ENCODE assay signal across 21 cellular contexts in genomic region chr1:233412812-233413211, GRCh38.
DNase-seq lines count a peak whose midpoint lies in the region; ATAC-seq, FAIRE-seq and TF ChIP-seq lines count a peak whose summit lies in the region.
"Had no signal": no experiment of that assay in that cellular context is flagged by ENCODE, and none has a peak within 500 bp of the region (broad histone marks: within the 10 kb centered on the region; RNA-seq: fewer than 3 reads in every experiment).

No MANE protein-coding gene starts in this region.

- no peaks in the 10 kb centered on the region for H3K4me1 ChIP-seq in astrocyte (ENCODE audit: insufficient read depth, low read length)
- no peaks in the 10 kb centered on the region for H3K4me1 ChIP-seq in foreskin keratinocyte
- H3K4me1 ChIP-seq in left ventricle myocardium inferior: no peaks in the 10 kb centered on the region

- H3K27me3 ChIP-seq in astrocyte (ENCODE audit: insufficient read depth, low read length): no peaks in the 10 kb centered on the region
- peaks cover 12% of the 10 kb centered on the region for H3K27me3 ChIP-seq in foreskin keratinocyte
- peaks cover 13% of the 10 kb centered on the region for H3K27me3 ChIP-seq in left ventricle myocardium inferior (ENCODE audit: low read depth)

- no peak for TF ChIP-seq POLR2A in GM18505 (IDR thresholded peaks at IDR 0.05; ENCODE audit: borderline replicate concordance, extremely low read depth, insufficient read depth, insufficient read length)

- ATAC-seq in foreskin keratinocyte (peak; percentile 67), GM18505 (IDR thresholded peaks at IDR 0.05; ENCODE audit: unreplicated experiment) (no peak), GM18867 (IDR thresholded peaks at IDR 0.05; ENCODE audit: unreplicated experiment) (no peak)

- H3K79me2 ChIP-seq in astrocyte (ENCODE audit: insufficient read depth, low read length): no peaks in the 10 kb centered on the region

- no peaks in the 10 kb centered on the region for H3K9me3 ChIP-seq in astrocyte (ENCODE audit: insufficient read depth, low read depth, low read length)
- peaks cover 13% of the 10 kb centered on the region for H3K9me3 ChIP-seq in left ventricle myocardium inferior (replicated peaks)
- H3K9me3 ChIP-seq: HAP-1 had no signal

- no peaks in the 10 kb centered on the region for H3K36me3 ChIP-seq in astrocyte (ENCODE audit: insufficient read depth, low read length)
- no peaks in the 10 kb centered on the region for H3K36me3 ChIP-seq in left ventricle myocardium inferior
- H3K36me3 ChIP-seq: HAP-1 had no signal

- intact Hi-C loops in left ventricle myocardium inferior (cut with micrococcal nuclease): no loop called here

- DNase-seq in DMS 273 (lab: John Stamatoyannopoulos, UW; ENCODE audit: unreplicated experiment) (peak; percentile 20), DMS 273 treated with DMSO at 0.1 percent for 48 hours (lab: John Stamatoyannopoulos, UW) (no peak), astrocyte (ENCODE audit: low read depth) (peak; percentile 16), foreskin keratinocyte (peak; percentile 29 to 68), RPMI8226 (no peak), left ventricle myocardium inferior (no peak)
- DNase-seq: AML-193, DMS79 treated with DMSO at 0.1 percent for 48 hours, NCI-H1048, NCI-H1436, NCI-H2029, NCI-H2171 treated with DMSO at 0.1 percent for 48 hours, NCI-H510A treated with DMSO at 0.1 percent for 48 hours had no signal

- H3K27ac Mint-ChIP-seq in astrocyte (ENCODE audit: unreplicated experiment): no peak overlapping the region

- no peaks in the 10 kb centered on the region for H4K20me1 ChIP-seq in astrocyte (ENCODE audit: insufficient read depth, low read length)

- H3K4me3 ChIP-seq in astrocyte (ENCODE audit: insufficient read depth, low read depth, low read length) (no peak overlapping the region), left ventricle myocardium inferior (no peak overlapping the region)
- H3K4me3 ChIP-seq: HAP-1 had no signal

- H3K4me1 Mint-ChIP-seq in astrocyte (ENCODE audit: low read depth, unreplicated experiment): no peaks in the 10 kb centered on the region

- no peak overlapping the region for H3K4me2 ChIP-seq in astrocyte (ENCODE audit: low read length)
- H3K4me2 ChIP-seq: KMS-11 had no signal

- no peak overlapping the region for H2AFZ ChIP-seq in astrocyte (ENCODE audit: low read depth, low read length)

- H3K36me3 Mint-ChIP-seq in astrocyte (ENCODE audit: low read depth, unreplicated experiment): no peaks in the 10 kb centered on the region

- no peak overlapping the region for H3K9ac ChIP-seq in astrocyte (ENCODE audit: low read length)
- H3K9ac ChIP-seq: KMS-11 had no signal

- TF ChIP-seq CTCF in astrocyte (IDR thresholded peaks at IDR 0.05; ENCODE audit: insufficient read depth, low read depth, low read length) (no peak), foreskin keratinocyte (conservative IDR thresholded peaks at IDR 0.05) (no peak), left ventricle myocardium inferior (IDR thresholded peaks at IDR 0.05; ENCODE audit: borderline replicate concordance) (no peak)

- peaks cover 2% of the 10 kb centered on the region for H3K9me3 Mint-ChIP-seq in astrocyte (ENCODE audit: unreplicated experiment)

- H3K27ac ChIP-seq in astrocyte (ENCODE audit: low read depth, low read length) (no peak overlapping the region), foreskin keratinocyte (no peak overlapping the region), left ventricle myocardium inferior (replicated peaks) (no peak overlapping the region)
- H3K27ac ChIP-seq: 22Rv1, C4-2B, HL-60, KMS-11 had no signal

- no peak for FAIRE-seq in astrocyte (lab: Jason Lieb, UNC)
- FAIRE-seq: D721Med had no signal

- no peak overlapping the region for H3K4me3 Mint-ChIP-seq in astrocyte (ENCODE audit: unreplicated experiment)

- no peaks in the 10 kb centered on the region for H3K27me3 Mint-ChIP-seq in astrocyte (ENCODE audit: low read depth, unreplicated experiment)

Comparison
In these comparisons a context has a peak if more than half of its experiments do, and no peak if none do; other contexts are left out.
1. DNase-seq: peak in DMS 273 (single experiment), astrocyte (single experiment) and foreskin keratinocyte (2 of 2); none in DMS 273 treated with DMSO at 0.1 percent for 48 hours (single experiment), RPMI8226 (single experiment) and left ventricle myocardium inferior (single experiment).